1 cellular context compared by ENCODE assay signal in genomic region chr16:2008009-2008526, GRCh38.
TF ChIP-seq lines count a peak whose summit lies in the region.

No MANE protein-coding gene starts in this region.

TF ChIP-seq in GM23338, 12 proteins besides CTCF, POLR2A, EP300 and RAD21:
- TF ChIP-seq REST (IDR thresholded peaks at IDR 0.05; ENCODE audit: unreplicated experiment) (no peak), NANOG (IDR thresholded peaks at IDR 0.05; ENCODE audit: borderline replicate concordance) (no peak), STAT1 (IDR thresholded peaks at IDR 0.05; ENCODE audit: unreplicated experiment) (no peak), ZNF114 (CRISPR knock-in tag; IDR thresholded peaks at IDR 0.05) (no peak), JUNB (IDR thresholded peaks at IDR 0.05; ENCODE audit: unreplicated experiment) (no peak), EZH2phosphoT487 (IDR thresholded peaks at IDR 0.05; ENCODE audit: unreplicated experiment) (no peak), ZNF462 (CRISPR knock-in tag; IDR thresholded peaks at IDR 0.05) (no peak), ETS1 (IDR thresholded peaks at IDR 0.05) (no peak), POLR2AphosphoS5 (IDR thresholded peaks at IDR 0.05; ENCODE audit: low read depth) (no peak), EZH2 (IDR thresholded peaks at IDR 0.05; ENCODE audit: low read depth, unreplicated experiment) (no peak), ZNF331 (CRISPR knock-in tag; IDR thresholded peaks at IDR 0.05; ENCODE audit: low read depth) (no peak)
